Comparison of ENCODE assay signal across 19 cellular contexts in genomic region chr17:82402865-82403264, GRCh38. TPM values are rescaled to one million over a fixed set of nuclear protein-coding genes. Genes with fewer than 3 reads are reported as not detected.
A peak's percentile ranks its signal among the peaks of the same experiment; 100 is the strongest.
DNase-seq lines count a peak whose midpoint lies in the region; ATAC-seq and TF ChIP-seq lines count a peak whose summit lies in the region.
"Had no signal": no experiment of that assay in that cellular context is flagged by ENCODE, and none has a peak within 500 bp of the region (broad histone marks: within the 10 kb centered on the region; RNA-seq: fewer than 3 reads in every experiment).

No MANE protein-coding gene starts in this region.

- no peak for TF ChIP-seq EP300 in suprapubic skin (IDR thresholded peaks at IDR 0.05)

- H3K4me3 ChIP-seq in WERI-Rb-1 (ENCODE audit: low read depth, low read length) (no peak overlapping the region), HAP-1 (no peak overlapping the region), suprapubic skin (no peak overlapping the region), psoas muscle (no peak overlapping the region)
- H3K4me3 ChIP-seq: esophagus muscularis mucosa, lung had no signal

- H3K9me3 ChIP-seq in WERI-Rb-1 (ENCODE audit: severe bottlenecking), result no peaks in the 10 kb centered on the region
- H3K9me3 ChIP-seq in HAP-1, result no peaks in the 10 kb centered on the region
- H3K9me3 ChIP-seq in suprapubic skin, result no peaks in the 10 kb centered on the region
- no peaks in the 10 kb centered on the region for H3K9me3 ChIP-seq in psoas muscle
- H3K9me3 ChIP-seq: esophagus muscularis mucosa, neutrophil had no signal

- H3K27me3 ChIP-seq in WERI-Rb-1 (ENCODE audit: insufficient read depth, low read depth, severe bottlenecking), result no peaks in the 10 kb centered on the region
- H3K27me3 ChIP-seq in HAP-1 (ENCODE audit: low read depth), result no peaks in the 10 kb centered on the region
- no peaks in the 10 kb centered on the region for H3K27me3 ChIP-seq in suprapubic skin
- no peaks in the 10 kb centered on the region for H3K27me3 ChIP-seq in psoas muscle (ENCODE audit: insufficient read depth in 3 of 3, low read length in 2 of 3)
- H3K27me3 ChIP-seq: esophagus muscularis mucosa, neutrophil had no signal

- TF ChIP-seq CTCF in GM13977 (IDR thresholded peaks at IDR 0.05; ENCODE audit: extremely low read depth, insufficient read depth, missing control alignments) (no peak), GM20000 (IDR thresholded peaks at IDR 0.05; ENCODE audit: extremely low read depth, missing control alignments) (no peak), WERI-Rb-1 (IDR thresholded peaks at IDR 0.05; ENCODE audit: low read depth, low read length) (no peak), suprapubic skin (IDR thresholded peaks at IDR 0.05) (no peak), psoas muscle (IDR thresholded peaks at IDR 0.05) (no peak)

- DNase-seq in GM13977 (ENCODE audit: low spot score) (peak; percentile 73), GM20000 (ENCODE audit: low spot score) (peak; percentile 91), WERI-Rb-1 (no peak), HAP-1 (ENCODE audit: low spot score in 2 of 2) (no peak), suprapubic skin (ENCODE audit: low spot score in 2 of 2) (no peak), psoas muscle (no peak), NCI-H128 (lab: John Stamatoyannopoulos, UW; ENCODE audit: unreplicated experiment) (no peak)
- DNase-seq: activated CD8-positive, alpha-beta memory T cell treated with anti-CD3 and anti-CD28 coated beads, Interleukin-2, amount 50 U/mL, for 48 hours; activated naive CD8-positive, alpha-beta T cell treated with anti-CD3 and anti-CD28 coated beads, Interleukin-2, amount 50 U/mL, for 24 hours; NCI-H1417 treated with DMSO at 0.1 percent for 48 hours; NCI-H774 had no signal

- H3K27ac ChIP-seq in WERI-Rb-1 (0 out of 2 replicates have a peak overlapping the region, but pooled peaks have one; percentile 6), suprapubic skin (no peak overlapping the region), psoas muscle (no peak overlapping the region)
- H3K27ac ChIP-seq: esophagus muscularis mucosa, neutrophil had no signal

- WGBS in suprapubic skin, result 89% methylated on average over 7 of the region's 7 CpGs
- WGBS in psoas muscle, 3 donors, result 86 to 95% (median 89%) methylated on average over 7 of the region's 7 CpGs

- in situ Hi-C loops in GM13977 (cut with MboI; ENCODE audit: low pct_unique_long_range_greater_than_20kb, low sequenced_read_pairs, unreplicated experiment), result no loop called here
- in situ Hi-C loops in HAP-1 (cut with MboI; ENCODE audit: low sequenced_read_pairs), result no loop called here

- peaks cover 65% of the 10 kb centered on the region for H3K36me3 ChIP-seq in WERI-Rb-1
- no peaks in the 10 kb centered on the region; the same call in 1 of the 2 replicates for H3K36me3 ChIP-seq in HAP-1 (replicated peaks)
- H3K36me3 ChIP-seq in suprapubic skin, result peaks cover 38% of the 10 kb centered on the region
- H3K36me3 ChIP-seq in psoas muscle (ENCODE audit: insufficient read depth in 1 of 2, low read depth in 1 of 2), result peaks cover 0 to 37% of the 10 kb centered on the region in 2 donors
- H3K36me3 ChIP-seq: neutrophil had no signal

- no peak for TF ChIP-seq POLR2A in suprapubic skin (IDR thresholded peaks at IDR 0.05)

- ATAC-seq in HG03095 (IDR thresholded peaks at IDR 0.05; ENCODE audit: unreplicated experiment) (peak; percentile 54), psoas muscle (no peak)
- ATAC-seq: activated naive CD8-positive, alpha-beta T cell treated with anti-CD3 and anti-CD28 coated beads, Interleukin-2, amount 50 U/mL, for 24 hours had no signal

- intact Hi-C loops in psoas muscle (cut with DNase I), result no loop called here

- H3K4me1 ChIP-seq in HAP-1 (no peaks in the 10 kb centered on the region), suprapubic skin (peaks cover 24% of the 10 kb centered on the region), psoas muscle (peaks cover 26% of the 10 kb centered on the region)

RNA-seq across cellular contexts. Expression of gene HEXD, which starts 15.3 kb away (rescaled TPM):
- 10 to 100 TPM; 28.1 to 84.6 (median 33.4) TPM for total RNA-seq in suprapubic skin
- 10 to 100 TPM; 17.4 to 27.4 (median 23.7) TPM for total RNA-seq in psoas muscle
- polyA plus RNA-seq in psoas muscle, result 10 to 100 TPM; 19.5 to 29.8 (median 20.9) TPM

RNA-seq across cellular contexts. Expression of gene OGFOD3, which starts 15.5 kb away (rescaled TPM):
- total RNA-seq in suprapubic skin, result 10 to 100 TPM; 13.0 to 33.5 (median 20.0) TPM
- total RNA-seq in psoas muscle, result 10 to 100 TPM; 21.2 to 29.3 (median 27.1) TPM
- polyA plus RNA-seq in psoas muscle, result 10 to 100 TPM; 15.5 to 30.4 (median 24.5) TPM

RNA-seq across cellular contexts. Expression of gene UTS2R, which starts 31.3 kb away (rescaled TPM):
- total RNA-seq in suprapubic skin (not detected), psoas muscle (1 to 10 TPM in 2 of 4 donors, under 1 TPM in 1, not detected in 1; 0.15 to 3.8 (median 1.3) TPM)
- under 1 TPM in 1 of 3 donors, not detected in 2; 0.10 TPM for polyA plus RNA-seq in psoas muscle
- total RNA-seq: chondrocyte, esophagus muscularis mucosa, SK-MEL-5, urinary bladder had no signal
- polyA plus RNA-seq: AG04450, lung, urinary bladder had no signal

RNA-seq across cellular contexts. Expression of gene TEX19, which starts 43.8 kb away (rescaled TPM):
- total RNA-seq in suprapubic skin, result not detected
- under 1 TPM in 2 of 4 donors, not detected in 2; 0.17 to 0.24 TPM for total RNA-seq in psoas muscle
- under 1 TPM; 0.07 to 0.35 (median 0.13) TPM for polyA plus RNA-seq in psoas muscle
- total RNA-seq: chondrocyte, esophagus muscularis mucosa, lung, urinary bladder had no signal
- polyA plus RNA-seq: urinary bladder had no signal

RNA-seq across cellular contexts. Expression of gene CYBC1, which starts 47.7 kb away (rescaled TPM):
- total RNA-seq in suprapubic skin (10 to 100 TPM; 36.4 to 53.1 (median 45.6) TPM), psoas muscle (10 to 100 TPM; 14.5 to 21.4 (median 17.4) TPM)
- 10 to 100 TPM; 14.4 to 31.6 (median 24.8) TPM for polyA plus RNA-seq in psoas muscle

Comparison
In these comparisons a context has a peak if more than half of its experiments do, and no peak if none do; other contexts are left out.
1. DNase-seq: peak in GM13977 (single experiment) and GM20000 (single experiment); none in WERI-Rb-1 (single experiment), HAP-1 (0 of 2), suprapubic skin (0 of 2), psoas muscle (0 of 2) and NCI-H128 (single experiment).